In genomic region chr15:41230650-41231533, GRCh38 we compare ENCODE assay signal across 1 cellular context.
TF ChIP-seq lines count a peak whose summit lies in the region.

Gene CHP1 (plus strand): TSS chr15:41231268. CDS start chr15:41231383, 115 bp downstream.
Gene EXD1 (minus strand): TSS chr15:41230757. CDS start chr15:41226575, 4,182 bp downstream.

TF ChIP-seq in HepG2, 621 proteins besides CTCF, POLR2A, EP300 and RAD21 (continued from another document and continues in another):
- TF ChIP-seq AFF4 (CRISPR knock-in tag; IDR thresholded peaks at IDR 0.05) (no peak), HDAC1 (CRISPR knock-in tag; IDR thresholded peaks at IDR 0.05) (peak; percentile 79), PRDM4 (CRISPR knock-in tag; IDR thresholded peaks at IDR 0.05; ENCODE audit: borderline replicate concordance) (no peak), RXRA (CRISPR knock-in tag; IDR thresholded peaks at IDR 0.05) (peak; percentile 34), CERS6 (CRISPR knock-in tag; IDR thresholded peaks at IDR 0.05) (peak; percentile 72; the same call in 1 of the 2 replicates), RFX3 (CRISPR knock-in tag; IDR thresholded peaks at IDR 0.05) (no peak; the same call in 1 of the 2 replicates), ERF (CRISPR knock-in tag; IDR thresholded peaks at IDR 0.05) (peak; percentile 84), MBD4 (IDR thresholded peaks at IDR 0.05; ENCODE audit: borderline replicate concordance, low read length) (no peak), JUND (CRISPR knock-in tag; IDR thresholded peaks at IDR 0.05) (peak; percentile 78; the same call in 1 of the 2 replicates), DDIT3 (CRISPR knock-in tag; IDR thresholded peaks at IDR 0.05) (no peak), ZMAT5 (CRISPR knock-in tag; IDR thresholded peaks at IDR 0.05; ENCODE audit: borderline replicate concordance, low read depth) (no peak), ATM (IDR thresholded peaks at IDR 0.05; ENCODE audit: borderline replicate concordance) (no peak), KLF9 (CRISPR knock-in tag; IDR thresholded peaks at IDR 0.05; ENCODE audit: low read depth) (peak; percentile 94), NR2F2 (IDR thresholded peaks at IDR 0.05; ENCODE audit: borderline replicate concordance, low read depth) (peak; percentile 45; the same call in 1 of the 2 replicates), ZNF33B (CRISPR knock-in tag; IDR thresholded peaks at IDR 0.05) (peak; percentile 95), ZNF280B (CRISPR knock-in tag; IDR thresholded peaks at IDR 0.05; ENCODE audit: borderline replicate concordance) (peak; percentile 94), ZBTB39 (CRISPR knock-in tag; IDR thresholded peaks at IDR 0.05) (peak; percentile 79; the same call in 1 of the 2 replicates), ISX (CRISPR knock-in tag; conservative IDR thresholded peaks at IDR 0.05) (no peak), TFDP1 (CRISPR knock-in tag; IDR thresholded peaks at IDR 0.05; ENCODE audit: borderline replicate concordance) (peak; percentile 97), ZNF607 (CRISPR knock-in tag; IDR thresholded peaks at IDR 0.05; ENCODE audit: borderline replicate concordance) (peak; percentile 99), ZNF232 (CRISPR knock-in tag; IDR thresholded peaks at IDR 0.05; ENCODE audit: borderline replicate concordance) (peak; percentile 67; the same call in 1 of the 2 replicates), ZNF574 (CRISPR knock-in tag; IDR thresholded peaks at IDR 0.05) (peak; percentile 67), ZSCAN29 (CRISPR knock-in tag; conservative IDR thresholded peaks at IDR 0.05) (peak; percentile 72), CENPT (CRISPR knock-in tag; IDR thresholded peaks at IDR 0.05; ENCODE audit: low read depth) (no peak; the same call in 1 of the 2 replicates), PLSCR1 (CRISPR knock-in tag; IDR thresholded peaks at IDR 0.05; ENCODE audit: borderline replicate concordance) (0 out of 2 replicates have a peak, but pooled peaks have one; percentile 62), CBX5 (CRISPR knock-in tag; IDR thresholded peaks at IDR 0.05; ENCODE audit: borderline replicate concordance) (peak; percentile 45; the same call in 1 of the 2 replicates), ZNF556 (CRISPR knock-in tag; IDR thresholded peaks at IDR 0.05; ENCODE audit: borderline replicate concordance) (peak; percentile 56; the same call in 1 of the 2 replicates), TFAP4 (IDR thresholded peaks at IDR 0.05; ENCODE audit: borderline replicate concordance, low read depth) (peak; percentile 66; the same call in 1 of the 2 replicates), KAT8 (CRISPR knock-in tag; IDR thresholded peaks at IDR 0.05) (peak; percentile 86), SOX13 (IDR thresholded peaks at IDR 0.05) (no peak), SOX13 (CRISPR knock-in tag; conservative IDR thresholded peaks at IDR 0.05 in 1 of 2, IDR thresholded peaks at IDR 0.05 in 1 of 2) (peak in 1 of 2 experiments; percentile 54; a peak in 2 of 4 replicates), E2F5 (CRISPR knock-in tag; conservative IDR thresholded peaks at IDR 0.05) (no peak; the same call in 1 of the 2 replicates), LRRFIP1 (CRISPR knock-in tag; conservative IDR thresholded peaks at IDR 0.05) (no peak)
